In the genomic region with DNA sequence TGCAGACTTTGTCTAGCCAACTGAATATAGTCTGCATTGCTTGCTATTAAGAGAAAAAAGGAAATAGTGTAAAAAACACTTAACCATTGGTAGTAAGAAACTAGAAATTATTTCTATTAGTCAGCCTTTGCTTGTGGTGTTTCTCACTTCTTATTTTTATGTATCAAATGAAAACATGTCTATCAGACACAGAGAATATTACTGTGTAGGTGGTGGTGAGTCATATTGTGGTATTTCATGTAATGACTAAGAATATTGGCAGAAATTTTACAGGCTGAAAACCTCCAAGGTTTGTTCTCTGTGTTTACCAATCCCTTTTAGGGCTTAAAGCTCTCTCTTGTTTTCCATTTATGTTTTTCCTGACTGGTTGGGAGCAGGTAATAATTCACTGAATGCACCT, we compare ENCODE assay signal across 8 cellular contexts.
DNase-seq lines count a peak whose midpoint lies in the region; ATAC-seq and TF ChIP-seq lines count a peak whose summit lies in the region.

No MANE protein-coding gene starts in this region.

- H3K27ac ChIP-seq in OCI-LY7 (ENCODE audit: low read depth, low read length, poor library complexity, severe bottlenecking) (peak overlapping the region; percentile 13), esophagus muscularis mucosa (replicated peaks in 1 of 4) (peak overlapping the region; percentile 65 to 80 (median 71))

- no peak overlapping the region for H2AFZ ChIP-seq in OCI-LY7 (ENCODE audit: low read length)

- H3K36me3 ChIP-seq in OCI-LY7 (ENCODE audit: insufficient read depth, low read length) (peaks cover 26% of the 10 kb centered on the region; the same call in 1 of the 2 replicates), esophagus muscularis mucosa (no peaks in the 10 kb centered on the region)

- H3K4me3 Mint-ChIP-seq in activated CD4-positive, alpha-beta memory T cell treated with anti-CD3 and anti-CD28 coated beads, Interleukin-2, amount 10 ng/mL, durations not matched to agents 7 days and 5 days: no peak overlapping the region
- no peak overlapping the region for H3K4me3 Mint-ChIP-seq in activated CD4-positive, alpha-beta memory T cell treated with anti-CD3 and anti-CD28 coated beads for 36 hours
- H3K4me3 Mint-ChIP-seq in stimulated activated memory B cell treated with anti-CD40 and anti-IgM and Interleukin-4, amounts not matched to agents 10 μg/mL and 1 μg/mL and 100 μg/mL, for 72 hours: peak overlapping the region; percentile 41

- TF ChIP-seq CTCF in OCI-LY7 (conservative IDR thresholded peaks at IDR 0.05; ENCODE audit: low read length): 0 out of 2 replicates have a peak, but pooled peaks have one; percentile 16
- TF ChIP-seq CTCF in esophagus muscularis mucosa (IDR thresholded peaks at IDR 0.05): no peak

- peaks cover 36% of the 10 kb centered on the region for H3K4me1 Mint-ChIP-seq in activated CD4-positive, alpha-beta memory T cell treated with anti-CD3 and anti-CD28 coated beads, Interleukin-2, amount 10 ng/mL, durations not matched to agents 7 days and 5 days
- H3K4me1 Mint-ChIP-seq in activated CD4-positive, alpha-beta memory T cell treated with anti-CD3 and anti-CD28 coated beads for 36 hours (ENCODE audit: low read depth): peaks cover 22% of the 10 kb centered on the region
- peaks cover 23% of the 10 kb centered on the region for H3K4me1 Mint-ChIP-seq in stimulated activated memory B cell treated with anti-CD40 and anti-IgM and Interleukin-4, amounts not matched to agents 10 μg/mL and 1 μg/mL and 100 μg/mL, for 72 hours

- CTCF ChIA-PET in activated CD4-positive, alpha-beta memory T cell treated with anti-CD3 and anti-CD28 coated beads, Interleukin-2, amount 10 ng/mL, durations not matched to agents 7 days and 5 days (lab: Charles Lee): interaction anchor here (1.3 kb wide), 1 partner anchor 21 kb away, joined by 3 read pairs; no protein-coding TSS in a partner anchor
- CTCF ChIA-PET in activated CD4-positive, alpha-beta memory T cell treated with anti-CD3 and anti-CD28 coated beads for 36 hours (lab: Charles Lee): interaction anchor here (0.7 to 1.1 kb wide), 3 partner anchors 11 to 301 kb away, joined by 3 read pairs; a partner anchor contains a TSS
- CTCF ChIA-PET in OCI-LY7 (lab: Charles Lee; ENCODE audit: unreplicated experiment): no interaction called here

- no peak overlapping the region for H3K4me3 ChIP-seq in OCI-LY7 (ENCODE audit: low read depth, low read length, poor library complexity, severe bottlenecking)
- H3K4me3 ChIP-seq in esophagus muscularis mucosa: no peak overlapping the region

- H4K20me1 ChIP-seq in OCI-LY7 (ENCODE audit: insufficient read depth, low read length): no peaks in the 10 kb centered on the region

- H3K79me2 ChIP-seq in OCI-LY7 (ENCODE audit: insufficient read depth, low read depth, low read length): peaks cover 4% of the 10 kb centered on the region; the same call in 1 of the 2 replicates

- H3K4me1 ChIP-seq in OCI-LY7 (ENCODE audit: insufficient read depth, low read length, poor library complexity, severe bottlenecking) (peaks cover 34% of the 10 kb centered on the region), esophagus muscularis mucosa (peaks cover 28 to 90% (median 83%) of the 10 kb centered on the region in 4 donors)

- DNase-seq in activated CD4-positive, alpha-beta memory T cell treated with anti-CD3 and anti-CD28 coated beads, Interleukin-2, amount 10 ng/mL, durations not matched to agents 7 days and 5 days: no peak
- DNase-seq in activated CD4-positive, alpha-beta memory T cell treated with anti-CD3 and anti-CD28 coated beads for 36 hours: no peak
- no peak for DNase-seq in OCI-LY7 (ENCODE audit: low spot score)
- no peak for DNase-seq in esophagus muscularis mucosa (ENCODE audit: extremely low spot score)
- DNase-seq in NCI-H748 treated with DMSO at 0.1 percent for 48 hours (lab: John Stamatoyannopoulos, UW): no peak
- DNase-seq in KG1 (lab: John Stamatoyannopoulos, UW): no peak

- no peak for TF ChIP-seq POLR2A in esophagus muscularis mucosa (IDR thresholded peaks at IDR 0.05; ENCODE audit: low read depth)

- POLR2A ChIA-PET in activated CD4-positive, alpha-beta memory T cell treated with anti-CD3 and anti-CD28 coated beads, Interleukin-2, amount 10 ng/mL, durations not matched to agents 7 days and 5 days (lab: Charles Lee): interaction anchor here (0.9 to 3.4 kb wide), 7 partner anchors 9 to 87 kb away, joined by 3 to 15 read pairs (median 6); a partner anchor contains a TSS
- POLR2A ChIA-PET in activated CD4-positive, alpha-beta memory T cell treated with anti-CD3 and anti-CD28 coated beads for 36 hours (lab: Charles Lee): interaction anchor here (0.8 to 2.4 kb wide), 3 partner anchors 9 to 33 kb away, joined by 3 to 6 read pairs (median 4); no protein-coding TSS in a partner anchor
- POLR2A ChIA-PET in OCI-LY7 (lab: Charles Lee): interaction anchor here (0.6 to 2.8 kb wide), 18 partner anchors 9 to 1295 kb away, joined by 3 to 24 read pairs (median 3); no protein-coding TSS in a partner anchor

- intact Hi-C loops in activated CD4-positive, alpha-beta memory T cell treated with anti-CD3 and anti-CD28 coated beads for 36 hours (cut with micrococcal nuclease): loop anchor here (1.0 to 2.0 kb wide), 3 partner anchors 8 to 87 kb away; a partner anchor contains a TSS
- intact Hi-C loops in OCI-LY7 (cut with micrococcal nuclease; ENCODE audit: unreplicated experiment) (no loop called here), esophagus muscularis mucosa (cut with DNase I) (loop anchor here (10.0 kb wide), 1 partner anchor 149 kb away; no protein-coding TSS in a partner anchor)

- peak; percentile 94 for ATAC-seq in HG02885 (IDR thresholded peaks at IDR 0.05; ENCODE audit: poor library complexity, unreplicated experiment)
- ATAC-seq in stimulated activated memory B cell treated with anti-CD40 and anti-IgM and Interleukin-4, amounts not matched to agents 10 μg/mL and 1 μg/mL and 100 μg/mL, for 72 hours: peak; percentile 94

- no peaks in the 10 kb centered on the region for H3K9me3 ChIP-seq in OCI-LY7 (ENCODE audit: low read length)
- no peaks in the 10 kb centered on the region for H3K9me3 ChIP-seq in esophagus muscularis mucosa

- H3K27me3 ChIP-seq in esophagus muscularis mucosa: no peaks in the 10 kb centered on the region

- TF ChIP-seq EP300 in esophagus muscularis mucosa (IDR thresholded peaks at IDR 0.05): no peak

- no TSS peak for BruUV-seq in OCI-LY7 (replicated peaks; lab: Mats Ljungman, UMichigan)

- peak overlapping the region; percentile 47 for H3K4me2 ChIP-seq in OCI-LY7 (ENCODE audit: low read length)

- peaks cover 5% of the 10 kb centered on the region for H3K36me3 Mint-ChIP-seq in activated CD4-positive, alpha-beta memory T cell treated with anti-CD3 and anti-CD28 coated beads, Interleukin-2, amount 10 ng/mL, durations not matched to agents 7 days and 5 days (ENCODE audit: low read depth)
- H3K36me3 Mint-ChIP-seq in activated CD4-positive, alpha-beta memory T cell treated with anti-CD3 and anti-CD28 coated beads for 36 hours: peaks cover 10% of the 10 kb centered on the region
- peaks cover 19% of the 10 kb centered on the region for H3K36me3 Mint-ChIP-seq in stimulated activated memory B cell treated with anti-CD40 and anti-IgM and Interleukin-4, amounts not matched to agents 10 μg/mL and 1 μg/mL and 100 μg/mL, for 72 hours

- peak overlapping the region; percentile 68 for H3K27ac Mint-ChIP-seq in activated CD4-positive, alpha-beta memory T cell treated with anti-CD3 and anti-CD28 coated beads, Interleukin-2, amount 10 ng/mL, durations not matched to agents 7 days and 5 days
- no peak overlapping the region for H3K27ac Mint-ChIP-seq in activated CD4-positive, alpha-beta memory T cell treated with anti-CD3 and anti-CD28 coated beads for 36 hours
- peak overlapping the region; percentile 60 for H3K27ac Mint-ChIP-seq in stimulated activated memory B cell treated with anti-CD40 and anti-IgM and Interleukin-4, amounts not matched to agents 10 μg/mL and 1 μg/mL and 100 μg/mL, for 72 hours

- H3K9me3 Mint-ChIP-seq in activated CD4-positive, alpha-beta memory T cell treated with anti-CD3 and anti-CD28 coated beads, Interleukin-2, amount 10 ng/mL, durations not matched to agents 7 days and 5 days: no peaks in the 10 kb centered on the region
- no peaks in the 10 kb centered on the region for H3K9me3 Mint-ChIP-seq in activated CD4-positive, alpha-beta memory T cell treated with anti-CD3 and anti-CD28 coated beads for 36 hours
- no peaks in the 10 kb centered on the region for H3K9me3 Mint-ChIP-seq in stimulated activated memory B cell treated with anti-CD40 and anti-IgM and Interleukin-4, amounts not matched to agents 10 μg/mL and 1 μg/mL and 100 μg/mL, for 72 hours

- no peaks in the 10 kb centered on the region for H3K9me2 ChIP-seq in OCI-LY7 (ENCODE audit: insufficient read depth, low read length)

- no peaks in the 10 kb centered on the region for H3K27me3 Mint-ChIP-seq in activated CD4-positive, alpha-beta memory T cell treated with anti-CD3 and anti-CD28 coated beads, Interleukin-2, amount 10 ng/mL, durations not matched to agents 7 days and 5 days
- H3K27me3 Mint-ChIP-seq in activated CD4-positive, alpha-beta memory T cell treated with anti-CD3 and anti-CD28 coated beads for 36 hours: no peaks in the 10 kb centered on the region
- H3K27me3 Mint-ChIP-seq in stimulated activated memory B cell treated with anti-CD40 and anti-IgM and Interleukin-4, amounts not matched to agents 10 μg/mL and 1 μg/mL and 100 μg/mL, for 72 hours: no peaks in the 10 kb centered on the region
